In the genomic region with DNA sequence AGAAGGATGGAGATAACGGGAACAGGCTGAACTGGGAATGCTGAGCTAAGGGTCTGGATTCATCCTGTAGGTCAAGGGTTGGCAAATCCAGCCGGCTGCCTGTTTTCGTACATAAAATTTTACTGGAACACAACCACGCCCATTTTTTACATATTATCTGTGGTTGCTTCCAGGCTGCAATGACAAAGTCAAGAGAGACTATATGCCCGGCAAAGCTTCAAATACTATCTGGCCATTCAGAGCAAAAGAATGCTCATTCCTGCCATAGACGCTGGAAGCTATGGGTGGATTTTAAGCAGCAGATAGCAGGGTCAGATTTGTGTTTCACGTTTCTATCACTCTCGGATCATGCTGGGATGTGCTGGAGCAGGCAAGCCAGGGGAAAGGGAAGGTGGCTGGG, we compare ENCODE assay signal across 15 cellular contexts.
DNase-seq lines count a peak whose midpoint lies in the region; ATAC-seq and TF ChIP-seq lines count a peak whose summit lies in the region.
"Had no signal": no experiment of that assay in that cellular context is flagged by ENCODE, and none has a peak within 500 bp of the region (broad histone marks: within the 10 kb centered on the region; RNA-seq: fewer than 3 reads in every experiment).

No MANE protein-coding gene starts in this region.

- no peaks in the 10 kb centered on the region for H3K9me2 ChIP-seq in OCI-LY1 (ENCODE audit: low read depth, low read length)

- H3K79me2 ChIP-seq in OCI-LY1 (ENCODE audit: insufficient read depth, low read length) (no peaks in the 10 kb centered on the region), trophoblast cell (ENCODE audit: control insufficient read depth, insufficient read depth, low read length, poor library complexity) (no peaks in the 10 kb centered on the region)

- H3K27ac ChIP-seq in OCI-LY1 (ENCODE audit: low read depth, low read length, poor library complexity, severe bottlenecking) (peak overlapping the region; percentile 85), trophoblast cell (ENCODE audit: low read depth, low read length) (no peak overlapping the region)
- H3K27ac ChIP-seq: coronary artery had no signal

- H4K12ac ChIP-seq in trophoblast cell (ENCODE audit: low read depth, low read length), result no peak overlapping the region

- no peak overlapping the region for H2AK5ac ChIP-seq in trophoblast cell (ENCODE audit: low read length)

- no peak overlapping the region for H3K4ac ChIP-seq in trophoblast cell (ENCODE audit: low read depth, low read length)

- peaks cover 5% of the 10 kb centered on the region for H3K36me3 Mint-ChIP-seq in activated naive CD4-positive, alpha-beta T cell treated with anti-CD3 and anti-CD28 coated beads, Interleukin-2, amount 10 ng/mL, durations not matched to agents 7 days and 5 days

- H3K27ac Mint-ChIP-seq in activated naive CD4-positive, alpha-beta T cell treated with anti-CD3 and anti-CD28 coated beads, Interleukin-2, amount 10 ng/mL, durations not matched to agents 7 days and 5 days, result no peak overlapping the region
- H3K27ac Mint-ChIP-seq: CD4-positive, alpha-beta T cell; GM23338 had no signal

- H2BK5ac ChIP-seq in trophoblast cell (ENCODE audit: low read depth, low read length, poor library complexity), result no peak overlapping the region

- no peak overlapping the region for H2BK12ac ChIP-seq in trophoblast cell (ENCODE audit: low read length)

- H3K9ac ChIP-seq in OCI-LY1 (ENCODE audit: low read length), result peak overlapping the region; percentile 56
- H3K9ac ChIP-seq in trophoblast cell (ENCODE audit: low read length), result no peak overlapping the region

- H3K27me3 Mint-ChIP-seq in activated naive CD4-positive, alpha-beta T cell treated with anti-CD3 and anti-CD28 coated beads, Interleukin-2, amount 10 ng/mL, durations not matched to agents 7 days and 5 days, result no peaks in the 10 kb centered on the region
- H3K27me3 Mint-ChIP-seq: CD4-positive, alpha-beta T cell had no signal

- peaks cover 31% of the 10 kb centered on the region for H3K4me1 Mint-ChIP-seq in activated naive CD4-positive, alpha-beta T cell treated with anti-CD3 and anti-CD28 coated beads, Interleukin-2, amount 10 ng/mL, durations not matched to agents 7 days and 5 days

- TF ChIP-seq CTCF in GM06990 (IDR thresholded peaks at IDR 0.05; ENCODE audit: insufficient read depth, low read length, poor library complexity, severe bottlenecking) (no peak), OCI-LY1 (IDR thresholded peaks at IDR 0.05; ENCODE audit: low read length) (no peak)

- no peaks in the 10 kb centered on the region for H3K9me3 Mint-ChIP-seq in activated naive CD4-positive, alpha-beta T cell treated with anti-CD3 and anti-CD28 coated beads, Interleukin-2, amount 10 ng/mL, durations not matched to agents 7 days and 5 days
- H3K9me3 Mint-ChIP-seq: CD4-positive, alpha-beta T cell; GM23338 had no signal

- H2AFZ ChIP-seq in OCI-LY1 (ENCODE audit: low read length) (no peak overlapping the region), trophoblast cell (ENCODE audit: insufficient read depth, low read length, poor library complexity) (no peak overlapping the region)
- H2AFZ ChIP-seq: GM23338 had no signal

- H3K27me3 ChIP-seq in GM06990 (replicated peaks; ENCODE audit: control insufficient read depth, insufficient read depth, low read length), result no peaks in the 10 kb centered on the region
- no peaks in the 10 kb centered on the region for H3K27me3 ChIP-seq in OCI-LY1 (ENCODE audit: insufficient read depth, low read length)
- no peaks in the 10 kb centered on the region for H3K27me3 ChIP-seq in trophoblast cell (ENCODE audit: insufficient read depth, low read length)
- H3K27me3 ChIP-seq: esophagus squamous epithelium had no signal

- no peaks in the 10 kb centered on the region for H3K79me1 ChIP-seq in trophoblast cell (ENCODE audit: low read length)

- no peaks in the 10 kb centered on the region for H3K36me3 ChIP-seq in GM06990 (ENCODE audit: control insufficient read depth, insufficient read depth, low read length)
- H3K36me3 ChIP-seq in OCI-LY1 (ENCODE audit: insufficient read depth, low read length), result peaks cover 3% of the 10 kb centered on the region; the same call in 1 of the 2 replicates
- H3K36me3 ChIP-seq in trophoblast cell (ENCODE audit: control insufficient read depth in 1 of 2, insufficient read depth in 2 of 2, low read length in 2 of 2), result no peaks in the 10 kb centered on the region
- H3K36me3 ChIP-seq: esophagus squamous epithelium had no signal

- H4K91ac ChIP-seq in trophoblast cell (ENCODE audit: low read depth, low read length), result no peak overlapping the region

- H3F3A ChIP-seq in OCI-LY1 (ENCODE audit: insufficient read depth, low read length), result no peaks in the 10 kb centered on the region

- H3K4me3 Mint-ChIP-seq in activated naive CD4-positive, alpha-beta T cell treated with anti-CD3 and anti-CD28 coated beads, Interleukin-2, amount 10 ng/mL, durations not matched to agents 7 days and 5 days, result no peak overlapping the region
- H3K4me3 Mint-ChIP-seq: CD4-positive, alpha-beta T cell; GM23338 had no signal

- H3K9me3 ChIP-seq in OCI-LY1 (ENCODE audit: low read length), result no peaks in the 10 kb centered on the region
- H3K9me3 ChIP-seq in trophoblast cell (ENCODE audit: insufficient read depth, low read depth, low read length), result no peaks in the 10 kb centered on the region
- H3K9me3 ChIP-seq: esophagus squamous epithelium had no signal

- H3K23ac ChIP-seq in trophoblast cell (ENCODE audit: low read length), result no peak overlapping the region

- DNase-seq in GM06990 (ENCODE audit: extremely low read depth, insufficient read length), result no peak
- DNase-seq in dedifferentiated amniotic fluid mesenchymal stem cell (ENCODE audit: extremely low spot score), result peak; percentile 41
- DNase-seq in trophoblast cell, result peak; percentile 73 to 95
- DNase-seq in NAMALWA (ENCODE audit: low spot score), result no peak
- no peak for DNase-seq in activated naive CD4-positive, alpha-beta T cell treated with anti-CD3 and anti-CD28 coated beads, Interleukin-2, amount 10 ng/mL, durations not matched to agents 7 days and 5 days
- no peak for DNase-seq in NCI-H2227 treated with DMSO at 0.1 percent for 48 hours (lab: John Stamatoyannopoulos, UW)
- DNase-seq: CD4-positive, alpha-beta T cell; esophagus squamous epithelium; NCI-H146; NCI-H69 had no signal

- CTCF ChIA-PET in activated naive CD4-positive, alpha-beta T cell treated with anti-CD3 and anti-CD28 coated beads, Interleukin-2, amount 10 ng/mL, durations not matched to agents 7 days and 5 days (lab: Charles Lee), result interaction anchor here (1.3 kb wide), 1 partner anchor 48 kb away, joined by 3 read pairs; no protein-coding TSS in a partner anchor

- H3K4me3 ChIP-seq in GM06990 (replicated peaks; ENCODE audit: low read depth, low read length) (peak overlapping the region; percentile 32; the same call in 1 of the 2 replicates), OCI-LY1 (ENCODE audit: low read depth, low read length, poor library complexity, severe bottlenecking) (peak overlapping the region; percentile 48), trophoblast cell (ENCODE audit: low read depth, low read length) (no peak overlapping the region)
- H3K4me3 ChIP-seq: coronary artery, esophagus squamous epithelium, GM23338, lung had no signal

- no peak overlapping the region for H3K18ac ChIP-seq in trophoblast cell (ENCODE audit: low read length)

- H3K4me2 ChIP-seq in OCI-LY1 (ENCODE audit: low read length) (peak overlapping the region; percentile 74), trophoblast cell (ENCODE audit: low read length) (no peak overlapping the region)
- H3K4me2 ChIP-seq: GM23338 had no signal

- ATAC-seq in HG03025 (IDR thresholded peaks at IDR 0.05; ENCODE audit: low FRiP score, unreplicated experiment), result no peak
- ATAC-seq: GM23338 had no signal

- no CpG with 5 or more reads among the region's 8 CpGs for WGBS in trophoblast cell (ENCODE audit: extremely low coverage, insufficient coverage, insufficient read length)

- no peaks in the 10 kb centered on the region for H4K20me1 ChIP-seq in OCI-LY1 (ENCODE audit: insufficient read depth, low read length)

- H2BK120ac ChIP-seq in trophoblast cell (ENCODE audit: insufficient read depth, low read length, poor library complexity), result no peak overlapping the region

- H3K4me1 ChIP-seq in OCI-LY1 (ENCODE audit: insufficient read depth, low read length, severe bottlenecking) (peaks cover 64% of the 10 kb centered on the region), trophoblast cell (ENCODE audit: control insufficient read depth in 1 of 2, insufficient read depth in 2 of 2, low read length in 2 of 2) (peaks cover 0 to 5% of the 10 kb centered on the region in 2 experiments)

- H4K8ac ChIP-seq in trophoblast cell (ENCODE audit: low read depth, low read length), result no peak overlapping the region

- no peak overlapping the region for H3K14ac ChIP-seq in trophoblast cell (ENCODE audit: low read length)

Comparison
In these comparisons a context has a peak if more than half of its experiments do, and no peak if none do; other contexts are left out.
1. DNase-seq: peak in dedifferentiated amniotic fluid mesenchymal stem cell (single experiment) and trophoblast cell (2 of 2); none in GM06990 (single experiment), NAMALWA (single experiment), activated naive CD4-positive, alpha-beta T cell treated with anti-CD3 and anti-CD28 coated beads, Interleukin-2, amount 10 ng/mL, durations not matched to agents 7 days and 5 days (single experiment) and NCI-H2227 treated with DMSO at 0.1 percent for 48 hours (single experiment).